Comparison of ENCODE assay signal across 15 cellular contexts in the genomic region with DNA sequence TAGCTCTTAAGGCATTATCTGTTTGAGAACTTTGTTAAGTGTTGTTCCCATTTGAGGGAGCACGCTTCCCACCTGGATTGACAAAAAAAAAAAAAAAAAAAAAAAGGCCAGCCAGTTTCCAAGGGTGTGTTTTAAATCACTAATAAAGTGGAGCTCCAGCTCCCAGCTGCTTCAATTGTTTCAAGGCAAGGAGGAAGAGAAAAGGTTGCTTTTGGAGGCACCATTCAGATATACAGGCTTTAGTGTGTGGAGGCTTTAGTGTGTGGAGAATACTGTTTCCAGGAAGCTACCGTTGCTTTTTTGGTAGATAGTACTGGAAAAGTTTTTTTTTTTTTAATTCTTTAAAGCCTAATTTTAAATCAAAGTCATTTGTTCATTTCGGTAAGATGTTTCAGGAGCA. TPM values are rescaled to one million over a fixed set of nuclear protein-coding genes. Genes with fewer than 3 reads are reported as not detected.
"Had no signal": no experiment of that assay in that cellular context is flagged by ENCODE, and none has a peak within 500 bp of the region (broad histone marks: within the 10 kb centered on the region; RNA-seq: fewer than 3 reads in every experiment).

No MANE protein-coding gene starts in this region.

- H3K9me3 ChIP-seq: heart left ventricle, left ventricle myocardium inferior, lower lobe of right lung, ovary, right atrium auricular region, tibial nerve had no signal

- FAIRE-seq: frontal cortex, islet of Langerhans had no signal

- DNase-seq: effector memory CD8-positive, alpha-beta T cell; hypothalamus; left ventricle myocardium inferior; lower lobe of right lung; naive thymus-derived CD8-positive, alpha-beta T cell; nucleus accumbens; ovary; stimulated activated CD4-positive, alpha-beta T cell treated with anti-CD3 and anti-CD28 coated beads, Interleukin-2, amount 100 ng/mL, for 48 hours; stimulated activated naive CD8-positive, alpha-beta T cell treated with anti-CD3 and anti-CD28 coated beads, Interleukin-15, Interleukin-2, amounts not matched to agents 100 U/mL and 50 U/mL, for 24 hours had no signal

- ATAC-seq: effector memory CD8-positive, alpha-beta T cell; heart left ventricle; naive thymus-derived CD8-positive, alpha-beta T cell; stimulated activated naive CD8-positive, alpha-beta T cell treated with anti-CD3 and anti-CD28 coated beads, Interleukin-15, Interleukin-2, amounts not matched to agents 100 U/mL and 50 U/mL, for 24 hours had no signal

- H3K4me3 ChIP-seq: heart left ventricle, left ventricle myocardium inferior, lower lobe of right lung, ovary, right atrium auricular region, smooth muscle cell, tibial nerve had no signal

- H3K27ac ChIP-seq: heart left ventricle, left ventricle myocardium inferior, ovary, right atrium auricular region, tibial nerve had no signal

- H3K36me3 ChIP-seq: left ventricle myocardium inferior, ovary, right atrium auricular region, tibial nerve had no signal

- H3K4me2 ChIP-seq: smooth muscle cell had no signal

- H3K27me3 ChIP-seq: ovary, right atrium auricular region, tibial nerve had no signal

- H3K4me1 ChIP-seq: right atrium auricular region, tibial nerve had no signal

RNA-seq across cellular contexts. Expression of a gene that starts 17.3 kb away (rescaled TPM):
- total RNA-seq: naive thymus-derived CD8-positive, alpha-beta T cell had no signal
- polyA plus RNA-seq: naive thymus-derived CD8-positive, alpha-beta T cell had no signal
